Comparison of ENCODE assay signal across 8 cellular contexts in genomic region chr11:73139476-73140198, GRCh38. TPM values are rescaled to one million over a fixed set of nuclear protein-coding genes. Genes with fewer than 3 reads are reported as not detected.
DNase-seq lines count a peak whose midpoint lies in the region; ATAC-seq and TF ChIP-seq lines count a peak whose summit lies in the region.

No MANE protein-coding gene starts in this region.

- TF ChIP-seq POLR2A in vagina (IDR thresholded peaks at IDR 0.05): no peak

- peaks cover 73% of the 10 kb centered on the region for H3K36me3 ChIP-seq in DOHH2 (ENCODE audit: control insufficient read depth, low read length)
- H3K36me3 ChIP-seq in OCI-LY1 (ENCODE audit: insufficient read depth, low read length): peaks cover 52% of the 10 kb centered on the region
- H3K36me3 ChIP-seq in vagina: no peaks in the 10 kb centered on the region

- H3F3A ChIP-seq in DOHH2 (ENCODE audit: control insufficient read depth, insufficient read depth) (peaks cover 13% of the 10 kb centered on the region), OCI-LY1 (ENCODE audit: insufficient read depth, low read length) (no peaks in the 10 kb centered on the region)

- H4K20me1 ChIP-seq in DOHH2 (ENCODE audit: control insufficient read depth, insufficient read depth, low read depth, low read length): no peaks in the 10 kb centered on the region
- H4K20me1 ChIP-seq in OCI-LY1 (ENCODE audit: insufficient read depth, low read length): no peaks in the 10 kb centered on the region

- H3K9me3 Mint-ChIP-seq in progenitor cell of endocrine pancreas (ENCODE audit: low read depth): no peaks in the 10 kb centered on the region

- peak overlapping the region; percentile 99 for H3K9ac ChIP-seq in OCI-LY1 (ENCODE audit: low read length)

- peak overlapping the region; percentile 98 for H3K27ac ChIP-seq in DOHH2 (ENCODE audit: low read depth, low read length)
- peak overlapping the region; percentile 100 for H3K27ac ChIP-seq in OCI-LY1 (ENCODE audit: low read depth, low read length, poor library complexity, severe bottlenecking)
- H3K27ac ChIP-seq in vagina: no peak overlapping the region

- H3K27ac Mint-ChIP-seq in progenitor cell of endocrine pancreas: no peak overlapping the region

- no peaks in the 10 kb centered on the region for H3K9me3 ChIP-seq in DOHH2 (ENCODE audit: control insufficient read depth, insufficient read depth, low read length)
- H3K9me3 ChIP-seq in OCI-LY1 (ENCODE audit: low read length): 0 out of 2 replicates have a peak, but pooled peaks cover 4% of the 10 kb centered on the region
- no peaks in the 10 kb centered on the region for H3K9me3 ChIP-seq in vagina

- no peaks in the 10 kb centered on the region for H3K27me3 ChIP-seq in DOHH2 (ENCODE audit: control insufficient read depth, low read length)
- H3K27me3 ChIP-seq in OCI-LY1 (ENCODE audit: insufficient read depth, low read length): no peaks in the 10 kb centered on the region
- H3K27me3 ChIP-seq in vagina: no peaks in the 10 kb centered on the region

- H3K79me2 ChIP-seq in DOHH2 (ENCODE audit: control insufficient read depth, low read length): peaks cover 75% of the 10 kb centered on the region
- peaks cover 67% of the 10 kb centered on the region for H3K79me2 ChIP-seq in OCI-LY1 (ENCODE audit: insufficient read depth, low read length)

- TF ChIP-seq CTCF in DOHH2 (IDR thresholded peaks at IDR 0.05; ENCODE audit: low read depth, low read length, poor library complexity, severe bottlenecking): no peak
- TF ChIP-seq CTCF in OCI-LY1 (IDR thresholded peaks at IDR 0.05; ENCODE audit: low read length): no peak
- no peak for TF ChIP-seq CTCF in epithelial cell of proximal tubule (conservative IDR thresholded peaks at IDR 0.05; ENCODE audit: low read depth, low read length)
- TF ChIP-seq CTCF in progenitor cell of endocrine pancreas (IDR thresholded peaks at IDR 0.05; ENCODE audit: unreplicated experiment): no peak
- TF ChIP-seq CTCF in vagina (IDR thresholded peaks at IDR 0.05): no peak

- peak overlapping the region; percentile 89 for H3K4me3 Mint-ChIP-seq in progenitor cell of endocrine pancreas (ENCODE audit: low read depth)

- no peak for ATAC-seq in GM18502 (IDR thresholded peaks at IDR 0.05; ENCODE audit: poor library complexity, unreplicated experiment)

- H3K27me3 Mint-ChIP-seq in progenitor cell of endocrine pancreas: no peaks in the 10 kb centered on the region

- intact Hi-C loops in vagina (cut with DNase I): loop anchor here (10.0 kb wide), 1 partner anchor 305 kb away; no protein-coding TSS in a partner anchor

- no peak overlapping the region for H2AFZ ChIP-seq in OCI-LY1 (ENCODE audit: low read length)

- H3K4me2 ChIP-seq in DOHH2 (ENCODE audit: low read length) (peak overlapping the region; percentile 87), OCI-LY1 (ENCODE audit: low read length) (peak overlapping the region; percentile 96)

- H3K4me1 Mint-ChIP-seq in progenitor cell of endocrine pancreas (ENCODE audit: low read depth): peaks cover 31% of the 10 kb centered on the region

- H3K9me2 ChIP-seq in DOHH2 (replicated peaks; ENCODE audit: control insufficient read depth, low read length): no peaks in the 10 kb centered on the region
- no peaks in the 10 kb centered on the region for H3K9me2 ChIP-seq in OCI-LY1 (ENCODE audit: low read depth, low read length)

- no peak for DNase-seq in epithelial cell of proximal tubule (ENCODE audit: low read depth)
- DNase-seq in progenitor cell of endocrine pancreas (ENCODE audit: low spot score, unreplicated experiment): no peak
- DNase-seq in DMS53 (lab: John Stamatoyannopoulos, UW): no peak
- DNase-seq in 8988T: no peak
- DNase-seq in vagina (ENCODE audit: extremely low spot score in 2 of 2): no peak

- H3K36me3 Mint-ChIP-seq in progenitor cell of endocrine pancreas (ENCODE audit: insufficient read depth): peaks cover 2% of the 10 kb centered on the region

- H3K4me1 ChIP-seq in DOHH2 (ENCODE audit: control insufficient read depth, low read length) (peaks cover 57% of the 10 kb centered on the region), OCI-LY1 (ENCODE audit: insufficient read depth, low read length, severe bottlenecking) (peaks cover 54% of the 10 kb centered on the region), vagina (peaks cover 24% of the 10 kb centered on the region)

- peak overlapping the region; percentile 92 for H3K4me3 ChIP-seq in DOHH2 (ENCODE audit: low read length)
- peak overlapping the region; percentile 96 for H3K4me3 ChIP-seq in OCI-LY1 (ENCODE audit: low read depth, low read length, poor library complexity, severe bottlenecking)
- H3K4me3 ChIP-seq in epithelial cell of proximal tubule (ENCODE audit: low read depth, low read length): peak overlapping the region; percentile 97
- peak overlapping the region in 1 of 2 donors; percentile 79 for H3K4me3 ChIP-seq in vagina

RNA-seq across cellular contexts. Expression of gene FCHSD2, which starts 2.5 kb away (rescaled TPM):
- total RNA-seq in epithelial cell of proximal tubule: 6.0 and 8.8 TPM in 2 replicates
- total RNA-seq in progenitor cell of endocrine pancreas: 28.4 and 35.4 TPM in 2 replicates
- total RNA-seq in vagina: 15.7 TPM
